Comparison of ENCODE assay signal across 8 cellular contexts in genomic region chr10:60114765-60115586, GRCh38.
DNase-seq lines count a peak whose midpoint lies in the region; ATAC-seq and TF ChIP-seq lines count a peak whose summit lies in the region.

No MANE protein-coding gene starts in this region.

- ATAC-seq in HG02571 (IDR thresholded peaks at IDR 0.05; ENCODE audit: unreplicated experiment) = no peak
- no peak for ATAC-seq in HG03095 (IDR thresholded peaks at IDR 0.05; ENCODE audit: unreplicated experiment)

- in situ Hi-C loops in KBM-7 (cut with MboI; ENCODE audit: low pct_unique_long_range_greater_than_20kb, low sequenced_read_pairs) = no loop called here

- DNase-seq in EH (ENCODE audit: low read depth) = peak; percentile 77
- DNase-seq in GM20000 (ENCODE audit: low spot score) = peak; percentile 29
- peak; percentile 71 for DNase-seq in KBM-7
- DNase-seq in SW480 (ENCODE audit: low spot score) = peak; percentile 6
- DNase-seq in germinal center (ENCODE audit: low spot score) = peak; percentile 49
- peak; percentile 10 for DNase-seq in putamen (ENCODE audit: low spot score)

- TF ChIP-seq CTCF in GM20000 (IDR thresholded peaks at IDR 0.05; ENCODE audit: extremely low read depth, missing control alignments) = no peak

Comparison
In these comparisons a context has a peak if more than half of its experiments do, and no peak if none do; other contexts are left out.
1. DNase-seq: peak in every context shown above with its lines; median percentile 77 in EH; 71 in KBM-7; 49 in germinal center; 29 in GM20000; 10 in putamen; 6 in SW480.